ENCODE assay signal across 23 cellular contexts in the genomic region with DNA sequence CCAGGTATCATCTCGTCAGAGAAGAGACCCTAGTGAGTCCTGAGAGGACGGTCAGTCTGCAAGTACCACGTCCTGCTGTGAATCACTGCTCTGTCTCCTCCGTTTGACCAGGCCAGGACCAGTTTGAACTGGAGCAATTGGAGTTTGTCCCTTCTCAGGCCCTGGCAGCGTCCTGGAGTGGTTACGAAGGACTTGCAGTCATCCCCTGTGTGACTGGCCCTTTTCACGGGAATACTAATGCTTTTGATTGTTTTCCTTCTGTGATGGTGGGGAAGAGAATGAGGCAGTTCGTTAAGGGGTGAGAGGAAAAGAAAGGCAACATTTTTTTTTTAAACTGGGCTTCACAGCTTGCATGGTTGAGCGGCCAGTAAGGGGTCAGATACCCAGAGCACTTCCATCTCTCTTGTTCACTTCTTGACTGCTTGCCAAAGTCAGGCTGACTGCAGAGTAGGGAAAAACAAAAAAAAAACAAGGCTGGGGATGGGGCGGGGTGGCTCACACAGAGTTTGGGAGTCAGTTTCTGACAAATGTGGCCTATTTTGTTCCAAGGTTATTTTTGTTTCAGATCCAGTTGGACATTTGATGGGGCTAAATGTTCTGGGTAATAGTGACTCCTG.
DNase-seq lines count a peak whose midpoint lies in the region; ATAC-seq, FAIRE-seq and TF ChIP-seq lines count a peak whose summit lies in the region.
"Had no signal": no experiment of that assay in that cellular context is flagged by ENCODE, and none has a peak within 500 bp of the region (broad histone marks: within the 10 kb centered on the region; RNA-seq: fewer than 3 reads in every experiment).

No MANE protein-coding gene starts in this region.

- H3K27ac ChIP-seq in astrocyte (ENCODE audit: low read depth, low read length), result no peak overlapping the region
- H3K27ac ChIP-seq in rectal smooth muscle tissue (ENCODE audit: low read depth, low read length), result peak overlapping the region; percentile 15
- H3K27ac ChIP-seq: coronary artery, foreskin keratinocyte, lower lobe of right lung, right lobe of liver, SJCRH30 had no signal

- FAIRE-seq in astrocyte (lab: Jason Lieb, UNC), result no peak
- FAIRE-seq: G401.6, GM12891 had no signal

- H3K79me2 ChIP-seq in astrocyte (ENCODE audit: insufficient read depth, low read length), result no peaks in the 10 kb centered on the region

- TF ChIP-seq CTCF in astrocyte (IDR thresholded peaks at IDR 0.05; ENCODE audit: insufficient read depth, low read depth, low read length), result no peak

- H3K36me3 Mint-ChIP-seq in astrocyte (ENCODE audit: low read depth, unreplicated experiment), result no peaks in the 10 kb centered on the region
- H3K36me3 Mint-ChIP-seq: naive thymus-derived CD8-positive, alpha-beta T cell had no signal

- H3K27me3 ChIP-seq in astrocyte (ENCODE audit: insufficient read depth, low read length), result no peaks in the 10 kb centered on the region
- no peaks in the 10 kb centered on the region for H3K27me3 ChIP-seq in rectal smooth muscle tissue (ENCODE audit: control insufficient read depth, insufficient read depth, low read length)
- H3K27me3 ChIP-seq: foreskin keratinocyte, right lobe of liver had no signal

- peak; percentile 0 for DNase-seq in DMS79 (lab: John Stamatoyannopoulos, UW)
- DNase-seq in astrocyte (ENCODE audit: low read depth), result peak; percentile 18
- peak; percentile 24 for DNase-seq in kidney tubule cell (ENCODE audit: low spot score)
- no peak for DNase-seq in activated T-cell treated with anti-CD3 and anti-CD28 coated beads for 4 hours
- no peak for DNase-seq in NCI-H446 treated with DMSO at 0.1 percent for 48 hours (lab: John Stamatoyannopoulos, UW)
- DNase-seq: foreskin keratinocyte; HFFc6; lower lobe of right lung; naive thymus-derived CD8-positive, alpha-beta T cell; NCI-H1417 treated with DMSO at 0.1 percent for 48 hours; NCI-H510A; OCI-M1; right lobe of liver; SJCRH30; stimulated activated CD4-positive, alpha-beta T cell treated with anti-CD3 and anti-CD28 coated beads, Interleukin-2, amount 100 ng/mL, for 24 hours had no signal

- H3K4me1 Mint-ChIP-seq in astrocyte (ENCODE audit: low read depth, unreplicated experiment), result peaks cover 5% of the 10 kb centered on the region
- H3K4me1 Mint-ChIP-seq: activated T-helper 17 cell treated with anti-CD3 and anti-CD28 coated beads, Interleukin-2, amount 50 U/mL, for 72 hours; naive thymus-derived CD8-positive, alpha-beta T cell had no signal

- no peaks in the 10 kb centered on the region for H3K9me3 Mint-ChIP-seq in astrocyte (ENCODE audit: unreplicated experiment)
- H3K9me3 Mint-ChIP-seq: activated T-helper 17 cell treated with anti-CD3 and anti-CD28 coated beads, Interleukin-2, amount 50 U/mL, for 72 hours; naive thymus-derived CD8-positive, alpha-beta T cell had no signal

- no peaks in the 10 kb centered on the region for H3K27me3 Mint-ChIP-seq in astrocyte (ENCODE audit: low read depth, unreplicated experiment)
- H3K27me3 Mint-ChIP-seq: activated T-helper 17 cell treated with anti-CD3 and anti-CD28 coated beads, Interleukin-2, amount 50 U/mL, for 72 hours had no signal

- H3K4me3 Mint-ChIP-seq in astrocyte (ENCODE audit: unreplicated experiment), result no peak overlapping the region
- H3K4me3 Mint-ChIP-seq: activated T-helper 17 cell treated with anti-CD3 and anti-CD28 coated beads, Interleukin-2, amount 50 U/mL, for 72 hours; HFFc6; naive thymus-derived CD8-positive, alpha-beta T cell had no signal

- H3K9ac ChIP-seq in astrocyte (ENCODE audit: low read length), result no peak overlapping the region
- H3K9ac ChIP-seq in rectal smooth muscle tissue (ENCODE audit: low read length), result no peak overlapping the region

- no peak overlapping the region for H3K4me2 ChIP-seq in astrocyte (ENCODE audit: low read length)

- peak overlapping the region; percentile 57 for H2AFZ ChIP-seq in astrocyte (ENCODE audit: low read depth, low read length)

- no peak for ATAC-seq in HG02759 (IDR thresholded peaks at IDR 0.05; ENCODE audit: unreplicated experiment)
- ATAC-seq in GM18907 (IDR thresholded peaks at IDR 0.05; ENCODE audit: unreplicated experiment), result no peak
- ATAC-seq: activated CD4-positive, CD25-positive, alpha-beta regulatory T cell treated with anti-CD3 and anti-CD28 coated beads, Interleukin-2, amount 50 U/mL, for 24 hours; activated T-helper 17 cell treated with anti-CD3 and anti-CD28 coated beads, Interleukin-2, amount 50 U/mL, for 72 hours; foreskin keratinocyte; lower lobe of right lung; naive thymus-derived CD8-positive, alpha-beta T cell; right lobe of liver had no signal

- H3K36me3 ChIP-seq in astrocyte (ENCODE audit: insufficient read depth, low read length) (no peaks in the 10 kb centered on the region), rectal smooth muscle tissue (ENCODE audit: control insufficient read depth, insufficient read depth, low read length) (no peaks in the 10 kb centered on the region)
- H3K36me3 ChIP-seq: lower lobe of right lung, right lobe of liver, SJCRH30 had no signal

- H3K4me3 ChIP-seq in astrocyte (ENCODE audit: insufficient read depth, low read depth, low read length) (no peak overlapping the region), rectal smooth muscle tissue (ENCODE audit: low read length) (no peak overlapping the region)
- H3K4me3 ChIP-seq: coronary artery, lower lobe of right lung, right lobe of liver, SJCRH30 had no signal

- H4K20me1 ChIP-seq in astrocyte (ENCODE audit: insufficient read depth, low read length), result no peaks in the 10 kb centered on the region

- H3K27ac Mint-ChIP-seq in astrocyte (ENCODE audit: unreplicated experiment), result no peak overlapping the region
- H3K27ac Mint-ChIP-seq: activated T-helper 17 cell treated with anti-CD3 and anti-CD28 coated beads, Interleukin-2, amount 50 U/mL, for 72 hours; HFFc6; naive thymus-derived CD8-positive, alpha-beta T cell had no signal

- H3K4me1 ChIP-seq in astrocyte (ENCODE audit: insufficient read depth, low read length) (no peaks in the 10 kb centered on the region), rectal smooth muscle tissue (ENCODE audit: control insufficient read depth, insufficient read depth, low read length) (no peaks in the 10 kb centered on the region)
- H3K4me1 ChIP-seq: foreskin keratinocyte, lower lobe of right lung, right lobe of liver, SJCRH30 had no signal

- no peaks in the 10 kb centered on the region for H3K9me3 ChIP-seq in astrocyte (ENCODE audit: insufficient read depth, low read depth, low read length)
- H3K9me3 ChIP-seq: lower lobe of right lung, right lobe of liver, SJCRH30 had no signal

Comparison
In these comparisons a context has a peak if more than half of its experiments do, and no peak if none do; other contexts are left out.
1. DNase-seq: peak in DMS79 (single experiment), astrocyte (single experiment) and kidney tubule cell (single experiment); none in activated T-cell treated with anti-CD3 and anti-CD28 coated beads for 4 hours (single experiment) and NCI-H446 treated with DMSO at 0.1 percent for 48 hours (single experiment).